16 cellular contexts compared by ENCODE assay signal in genomic region chr7:87852306-87852705, GRCh38.
"Had no signal": no experiment of that assay in that cellular context is flagged by ENCODE, and none has a peak within 500 bp of the region (broad histone marks: within the 10 kb centered on the region; RNA-seq: fewer than 3 reads in every experiment).

No MANE protein-coding gene starts in this region.

- DNase-seq: activated CD4-positive, alpha-beta memory T cell treated with anti-CD3 and anti-CD28 coated beads, Interleukin-2, amount 10 ng/mL, durations not matched to agents 7 days and 5 days; activated CD4-positive, alpha-beta T cell treated with anti-CD3 and anti-CD28 coated beads for 48 hours; activated CD4-positive, CD25-positive, alpha-beta regulatory T cell; activated naive CD4-positive, alpha-beta T cell treated with Interleukin-2 at 50 U/mL for 16 hours; activated T-cell treated with anti-CD3 and anti-CD28 coated beads, Interleukin-2, amount 50 U/mL, for 24 hours; body of pancreas; dorsolateral prefrontal cortex; foreskin keratinocyte; hypothalamus; mesenchymal stem cell; naive thymus-derived CD4-positive, alpha-beta T cell; posterior cingulate gyrus; stimulated activated naive CD4-positive, alpha-beta T cell treated with Interleukin-2 at 50 U/mL for 16 hours; SW 1271; thyroid gland had no signal

- H3K27me3 Mint-ChIP-seq: activated CD4-positive, alpha-beta memory T cell treated with anti-CD3 and anti-CD28 coated beads, Interleukin-2, amount 10 ng/mL, durations not matched to agents 7 days and 5 days; activated T-cell treated with anti-CD3 and anti-CD28 coated beads, Interleukin-2, amount 50 U/mL, for 24 hours; naive thymus-derived CD4-positive, alpha-beta T cell had no signal

- H3K27ac Mint-ChIP-seq: activated CD4-positive, alpha-beta memory T cell treated with anti-CD3 and anti-CD28 coated beads, Interleukin-2, amount 10 ng/mL, durations not matched to agents 7 days and 5 days; activated T-cell treated with anti-CD3 and anti-CD28 coated beads, Interleukin-2, amount 50 U/mL, for 24 hours; activated T-helper 2 cell treated with anti-CD3 and anti-CD28 coated beads, Interferon-gamma antibody, Interleukin-2, Interleukin-4, amounts not matched to agents 10 μg/mL and 5 μg/mL and 100 μg/mL, durations not matched to agents 14 hours and 24 hours and 36 hours; naive thymus-derived CD4-positive, alpha-beta T cell had no signal

- ATAC-seq: body of pancreas; foreskin keratinocyte; naive thymus-derived CD4-positive, alpha-beta T cell had no signal

- H3K4me3 Mint-ChIP-seq: activated CD4-positive, alpha-beta memory T cell treated with anti-CD3 and anti-CD28 coated beads, Interleukin-2, amount 10 ng/mL, durations not matched to agents 7 days and 5 days; activated T-cell treated with anti-CD3 and anti-CD28 coated beads, Interleukin-2, amount 50 U/mL, for 24 hours; naive thymus-derived CD4-positive, alpha-beta T cell had no signal

- H3K9me3 Mint-ChIP-seq: activated CD4-positive, alpha-beta memory T cell treated with anti-CD3 and anti-CD28 coated beads, Interleukin-2, amount 10 ng/mL, durations not matched to agents 7 days and 5 days; activated T-cell treated with anti-CD3 and anti-CD28 coated beads, Interleukin-2, amount 50 U/mL, for 24 hours; activated T-helper 2 cell treated with anti-CD3 and anti-CD28 coated beads, Interferon-gamma antibody, Interleukin-2, Interleukin-4, amounts not matched to agents 10 μg/mL and 5 μg/mL and 100 μg/mL, durations not matched to agents 14 hours and 24 hours and 36 hours; naive thymus-derived CD4-positive, alpha-beta T cell had no signal
